Comparison of ENCODE assay signal across 7 cellular contexts in genomic region chr6:31270788-31271640, GRCh38. TPM values are rescaled to one million over a fixed set of nuclear protein-coding genes. Genes with fewer than 3 reads are reported as not detected.
A peak's percentile ranks its signal among the peaks of the same experiment; 100 is the strongest.
DNase-seq lines count a peak whose midpoint lies in the region; ATAC-seq and TF ChIP-seq lines count a peak whose summit lies in the region.

No MANE protein-coding gene starts in this region.

- no peaks in the 10 kb centered on the region for H3K4me1 ChIP-seq in lower lobe of right lung

- H3K27me3 Mint-ChIP-seq in dendritic cell treated with granulocyte-macrophage colony-stimulating factor and Interleukin-4, amounts not matched to agents 40 ng/mL and 50 ng/mL, for 4 days = peaks cover 7% of the 10 kb centered on the region

- peak overlapping the region; percentile 74 for H3K27ac ChIP-seq in WERI-Rb-1
- H3K27ac ChIP-seq in lower lobe of right lung = peak overlapping the region; percentile 95

- H3K36me3 ChIP-seq in WERI-Rb-1 (peaks cover 21% of the 10 kb centered on the region), lower lobe of right lung (peaks cover 12% of the 10 kb centered on the region)

- no peaks in the 10 kb centered on the region for H3K9me3 ChIP-seq in WERI-Rb-1 (ENCODE audit: severe bottlenecking)
- H3K9me3 ChIP-seq in lower lobe of right lung = no peaks in the 10 kb centered on the region

- peak; percentile 92 for DNase-seq in WERI-Rb-1
- peak; percentile 81 for DNase-seq in lower lobe of right lung
- peak; percentile 64 for DNase-seq in stimulated activated CD8-positive, alpha-beta memory T cell treated with anti-CD3 and anti-CD28 coated beads, Interleukin-2, amount 100 ng/mL, for 48 hours (ENCODE audit: low read depth in 2 of 2)
- DNase-seq in NCI-H128 (lab: John Stamatoyannopoulos, UW; ENCODE audit: unreplicated experiment) = no peak

- H3K36me3 Mint-ChIP-seq in dendritic cell treated with granulocyte-macrophage colony-stimulating factor and Interleukin-4, amounts not matched to agents 40 ng/mL and 50 ng/mL, for 4 days (ENCODE audit: low read depth) = peaks cover 42% of the 10 kb centered on the region

- ATAC-seq in GM18505 (IDR thresholded peaks at IDR 0.05; ENCODE audit: unreplicated experiment) (peak; percentile 32), HG03280 (IDR thresholded peaks at IDR 0.05; ENCODE audit: unreplicated experiment) (peak; percentile 31), lower lobe of right lung (peak; percentile 86 to 89)

- H3K27ac Mint-ChIP-seq in dendritic cell treated with granulocyte-macrophage colony-stimulating factor and Interleukin-4, amounts not matched to agents 40 ng/mL and 50 ng/mL, for 4 days = peak overlapping the region; percentile 90

- no peaks in the 10 kb centered on the region for H3K27me3 ChIP-seq in WERI-Rb-1 (ENCODE audit: insufficient read depth, low read depth, severe bottlenecking)
- no peaks in the 10 kb centered on the region for H3K27me3 ChIP-seq in lower lobe of right lung (ENCODE audit: low read depth)

- intact Hi-C loops in dendritic cell treated with granulocyte-macrophage colony-stimulating factor and Interleukin-4, amounts not matched to agents 40 ng/mL and 50 ng/mL, for 4 days (cut with micrococcal nuclease) = loop anchor here (5.0 kb wide), 2 partner anchors 54 to 96 kb away; no protein-coding TSS in a partner anchor
- intact Hi-C loops in lower lobe of right lung (cut with DNase I) = loop anchor here (10.0 kb wide), 1 partner anchor 84 kb away; the partner anchor contains the start of gene HLA-B

- TF ChIP-seq CTCF in WERI-Rb-1 (IDR thresholded peaks at IDR 0.05; ENCODE audit: low read depth, low read length) (no peak), lower lobe of right lung (IDR thresholded peaks at IDR 0.05) (no peak)

- H3K4me1 Mint-ChIP-seq in dendritic cell treated with granulocyte-macrophage colony-stimulating factor and Interleukin-4, amounts not matched to agents 40 ng/mL and 50 ng/mL, for 4 days (ENCODE audit: low read depth) = peaks cover 51% of the 10 kb centered on the region

- H3K4me3 Mint-ChIP-seq in dendritic cell treated with granulocyte-macrophage colony-stimulating factor and Interleukin-4, amounts not matched to agents 40 ng/mL and 50 ng/mL, for 4 days = peak overlapping the region; percentile 94

- H3K9me3 Mint-ChIP-seq in dendritic cell treated with granulocyte-macrophage colony-stimulating factor and Interleukin-4, amounts not matched to agents 40 ng/mL and 50 ng/mL, for 4 days = no peaks in the 10 kb centered on the region

- no peak for TF ChIP-seq POLR2A in GM18505 (IDR thresholded peaks at IDR 0.05; ENCODE audit: borderline replicate concordance, extremely low read depth, insufficient read depth, insufficient read length)

- H3K4me3 ChIP-seq in WERI-Rb-1 (ENCODE audit: low read depth, low read length) (peak overlapping the region; percentile 91), lower lobe of right lung (peak overlapping the region; percentile 64)

RNA-seq across cellular contexts. Expression of gene HLA-C, which starts 0.9 kb away (rescaled TPM):
- 1,186 TPM for total RNA-seq in lower lobe of right lung

Comparison
In these comparisons a context has a peak if more than half of its experiments do, and no peak if none do; other contexts are left out.
1. ATAC-seq: peak in every context shown above with its lines; median percentile 88 in lower lobe of right lung; 32 in GM18505; 31 in HG03280.